ENCODE assay signal across 8 cellular contexts in the genomic region with DNA sequence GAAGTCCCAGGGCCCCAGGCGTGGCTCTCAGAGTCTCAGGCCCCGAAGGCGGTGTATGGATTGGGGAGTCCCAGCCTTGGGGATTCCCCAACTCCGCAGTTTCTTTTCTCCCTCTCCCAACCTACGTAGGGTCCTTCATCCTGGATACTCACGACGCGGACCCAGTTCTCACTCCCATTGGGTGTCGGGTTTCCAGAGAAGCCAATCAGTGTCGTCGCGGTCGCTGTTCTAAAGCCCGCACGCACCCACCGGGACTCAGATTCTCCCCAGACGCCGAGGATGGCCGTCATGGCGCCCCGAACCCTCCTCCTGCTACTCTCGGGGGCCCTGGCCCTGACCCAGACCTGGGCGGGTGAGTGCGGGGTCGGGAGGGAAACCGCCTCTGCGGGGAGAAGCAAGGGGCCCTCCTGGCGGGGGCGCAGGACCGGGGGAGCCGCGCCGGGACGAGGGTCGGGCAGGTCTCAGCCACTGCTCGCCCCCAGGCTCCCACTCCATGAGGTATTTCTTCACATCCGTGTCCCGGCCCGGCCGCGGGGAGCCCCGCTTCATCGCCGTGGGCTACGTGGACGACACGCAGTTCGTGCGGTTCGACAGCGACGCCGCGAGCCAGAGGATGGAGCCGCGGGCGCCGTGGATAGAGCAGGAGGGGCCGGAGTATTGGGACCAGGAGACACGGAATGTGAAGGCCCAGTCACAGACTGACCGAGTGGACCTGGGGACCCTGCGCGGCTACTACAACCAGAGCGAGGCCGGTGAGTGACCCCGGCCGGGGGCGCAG. TPM values are rescaled to one million over a fixed set of nuclear protein-coding genes. Genes with fewer than 3 reads are reported as not detected.
DNase-seq lines count a peak whose midpoint lies in the region; ATAC-seq, FAIRE-seq and TF ChIP-seq lines count a peak whose summit lies in the region.

A gene (plus strand): TSS at position 258 of the 778 bp plus-strand sequence. CDS start 22 bp downstream, at position 280.

- peak within 1 kb of the TSS; percentile 51 to 83 (median 56) for H3K4me3 ChIP-seq in esophagus squamous epithelium

- FAIRE-seq in RCC 7860 (lab: Jason Lieb, UNC): peak; percentile 71

- peaks cover 40% of the 10 kb centered on the region for H3K36me3 ChIP-seq in KOPT-K1 (ENCODE audit: insufficient read depth, low read length)
- peaks cover 0 to 17% (median 0%) of the 10 kb centered on the region in 3 donors for H3K36me3 ChIP-seq in esophagus squamous epithelium

- 0 to 1% methylated on average over 8 to 16 of the region's 68 CpGs for WGBS in esophagus squamous epithelium, 2 donors

- H3K27me3 ChIP-seq in esophagus squamous epithelium: no peaks in the 10 kb centered on the region

- intact Hi-C loops in esophagus squamous epithelium (cut with DNase I): no loop called here

- H3K4me1 ChIP-seq in esophagus squamous epithelium: peaks cover 0 to 40% (median 0%) of the 10 kb centered on the region in 3 donors

- DNase-seq in DMS79 (lab: John Stamatoyannopoulos, UW) (peak; percentile 82), RCC 7860 (ENCODE audit: low spot score) (peak; percentile 82), activated T-helper 1 cell treated with Interleukin-2 at 50 U/mL for 16 hours (ENCODE audit: low read depth) (peak; percentile 86), esophagus squamous epithelium (lab: John Stamatoyannopoulos, UW) (peak; percentile 60), myocyte (ENCODE audit: low read depth) (peak; percentile 97)
- peak; percentile 86 to 94 for DNase-seq in stimulated activated CD8-positive, alpha-beta memory T cell treated with anti-CD3 and anti-CD28 coated beads, Interleukin-7, amount 100 ng/mL, for 4 hours (ENCODE audit: low read depth in 2 of 2)

- no peaks in the 10 kb centered on the region for H3K9me3 ChIP-seq in KOPT-K1 (ENCODE audit: insufficient read depth, low read length, poor library complexity, severe bottlenecking)
- H3K9me3 ChIP-seq in esophagus squamous epithelium: no peaks in the 10 kb centered on the region

- peak in 3 of 4 donors; percentile 83 to 96 (median 92) for TF ChIP-seq POLR2A in esophagus squamous epithelium (IDR thresholded peaks at IDR 0.05)

- peak in 1 of 6 experiments; percentile 2 for TF ChIP-seq CTCF in esophagus squamous epithelium (IDR thresholded peaks at IDR 0.05)

- peak within 1 kb of the TSS; percentile 67 for H3K27ac ChIP-seq in KOPT-K1 (ENCODE audit: low read depth, low read length, poor library complexity, severe bottlenecking)
- H3K27ac ChIP-seq in esophagus squamous epithelium: peak within 1 kb of the TSS; percentile 84 to 96 (median 87)

- ATAC-seq in GM21786 (IDR thresholded peaks at IDR 0.05; ENCODE audit: unreplicated experiment): peak; percentile 89

RNA-seq across cellular contexts. Expression of the gene that starts here (rescaled TPM):
- 1,000 to 10,000 TPM in 1 of 4 donors, 100 to 1,000 TPM in 3; 182 to 1,095 (median 304) TPM for total RNA-seq in esophagus squamous epithelium
- total RNA-seq in myocyte: 1,062 and 1,076 TPM in 2 replicates
- polyA plus RNA-seq in myocyte (2012): 656 TPM

Comparison
In these comparisons a context has a peak if more than half of its experiments do, and no peak if none do; other contexts are left out.
1. Peak in every context shown above with its lines: DNase-seq, ATAC-seq, H3K4me3 ChIP-seq and H3K27ac ChIP-seq.